ENCODE assay signal across 2 cellular contexts in genomic region chr5:10635861-10636350, GRCh38.
TF ChIP-seq lines count a peak whose summit lies in the region.

No MANE protein-coding gene starts in this region.

TF ChIP-seq in IMR-90, 13 proteins besides CTCF, POLR2A, EP300 and RAD21:
- no peak for TF ChIP-seq RCOR1 (IDR thresholded peaks at IDR 0.05; ENCODE audit: insufficient replicate concordance, low read length)
- no peak for TF ChIP-seq MAFK (IDR thresholded peaks at IDR 0.05; ENCODE audit: low read depth, low read length)
- TF ChIP-seq MAZ (IDR thresholded peaks at IDR 0.05; ENCODE audit: borderline replicate concordance, low read depth, low read length) = no peak
- no peak for TF ChIP-seq ELK1 (IDR thresholded peaks at IDR 0.05; ENCODE audit: borderline replicate concordance, low read depth, low read length)
- TF ChIP-seq CEBPB (IDR thresholded peaks at IDR 0.05; ENCODE audit: low read depth, low read length) = no peak
- no peak for TF ChIP-seq BHLHE40 (IDR thresholded peaks at IDR 0.05; ENCODE audit: low read depth, low read length)
- no peak for TF ChIP-seq RFX5 (IDR thresholded peaks at IDR 0.05; ENCODE audit: low read depth, low read length)
- TF ChIP-seq FOS (IDR thresholded peaks at IDR 0.05; ENCODE audit: low read depth, low read length) = no peak
- no peak for TF ChIP-seq CHD1 (IDR thresholded peaks at IDR 0.05; ENCODE audit: low read depth, low read length)
- TF ChIP-seq SMC3 (IDR thresholded peaks at IDR 0.05; ENCODE audit: low read depth, low read length) = no peak
- no peak for TF ChIP-seq USF2 (IDR thresholded peaks at IDR 0.05; ENCODE audit: low read depth, low read length)

TF ChIP-seq in K562, 482 proteins besides CTCF, POLR2A, EP300 and RAD21:
- TF ChIP-seq TSHZ1 (CRISPR knock-in tag; IDR thresholded peaks at IDR 0.05) (no peak), TEAD4 (IDR thresholded peaks at IDR 0.05; ENCODE audit: low read length) (no peak), TEAD4 (CRISPR knock-in tag; IDR thresholded peaks at IDR 0.05; ENCODE audit: borderline replicate concordance) (no peak), ZNF431 (CRISPR knock-in tag; IDR thresholded peaks at IDR 0.05) (no peak), ZNF212 (CRISPR knock-in tag; IDR thresholded peaks at IDR 0.05) (no peak), MAFG (tag; conservative IDR thresholded peaks at IDR 0.05) (no peak), ELF1 (tag; IDR thresholded peaks at IDR 0.05) (no peak), ATF2 (CRISPR knock-in tag; IDR thresholded peaks at IDR 0.05) (no peak), ZNF143 (CRISPR knock-in tag; IDR thresholded peaks at IDR 0.05) (no peak), PATZ1 (CRISPR knock-in tag; IDR thresholded peaks at IDR 0.05; ENCODE audit: borderline replicate concordance) (no peak), PRPF4 (IDR thresholded peaks at IDR 0.05; ENCODE audit: insufficient read depth, low read depth, low read length, poor library complexity, severe bottlenecking) (no peak), BRD9 (IDR thresholded peaks at IDR 0.05; ENCODE audit: low read depth, partially characterized antibody) (no peak), FOS (IDR thresholded peaks at IDR 0.05; ENCODE audit: extremely low read depth, insufficient read length) (no peak), KDM4B (IDR thresholded peaks at IDR 0.05; ENCODE audit: borderline replicate concordance in 2 of 2, low read depth in 1 of 2) (no peak), ZNF384 (IDR thresholded peaks at IDR 0.05; ENCODE audit: low read depth, low read length) (no peak), MLLT1 (IDR thresholded peaks at IDR 0.05) (no peak)
